13 cellular contexts compared by ENCODE assay signal in the genomic region with DNA sequence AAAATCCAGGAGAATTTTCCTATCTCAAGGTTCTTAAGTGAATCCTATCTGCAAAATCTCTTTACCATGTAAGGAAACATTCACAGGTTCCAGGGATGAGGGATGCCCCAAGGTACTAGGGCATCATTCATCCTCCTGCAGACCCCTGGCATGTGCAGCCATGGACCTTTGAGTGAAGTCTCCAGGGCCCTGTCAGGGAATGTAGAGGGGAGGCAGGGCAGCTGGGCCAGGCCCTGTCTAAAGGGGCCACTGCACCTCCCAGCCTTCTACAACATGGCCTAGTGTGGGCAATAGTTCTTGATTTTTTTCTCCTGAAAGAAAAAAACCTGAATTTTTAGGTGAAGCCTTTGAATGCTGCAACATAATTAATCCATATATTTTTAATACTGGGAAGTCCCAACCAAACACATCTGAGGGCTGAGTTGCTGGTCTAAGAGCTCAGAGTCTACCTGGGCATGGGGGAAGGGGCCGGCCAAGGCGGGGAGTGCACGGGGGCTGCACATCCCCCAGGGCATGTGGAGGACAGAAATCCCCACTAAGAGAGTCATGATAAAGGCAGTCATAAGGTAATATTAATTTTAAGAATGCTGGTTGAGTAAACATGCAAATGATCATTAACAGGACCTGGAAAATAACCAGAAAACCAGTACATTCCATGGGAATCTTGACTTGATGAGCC.
A peak's percentile ranks its signal among the peaks of the same experiment; 100 is the strongest.
DNase-seq lines count a peak whose midpoint lies in the region; ATAC-seq and TF ChIP-seq lines count a peak whose summit lies in the region.
"Had no signal": no experiment of that assay in that cellular context is flagged by ENCODE, and none has a peak within 500 bp of the region (broad histone marks: within the 10 kb centered on the region; RNA-seq: fewer than 3 reads in every experiment).

No MANE protein-coding gene starts in this region.

- H3K4me1 ChIP-seq in transverse colon = peaks cover 30 to 62% (median 44%) of the 10 kb centered on the region in 4 donors

- intact Hi-C loops in activated naive CD4-positive, alpha-beta T cell treated with anti-CD3 and anti-CD28 coated beads for 36 hours (cut with micrococcal nuclease) = no loop called here
- intact Hi-C loops in transverse colon (cut with DNase I; ENCODE audit: low total_unique reads) = no loop called here

- no peak for ATAC-seq in activated naive CD4-positive, alpha-beta T cell treated with anti-CD3 and anti-CD28 coated beads, Interleukin-2, amount 50 U/mL, for 72 hours
- ATAC-seq in HG03460 (IDR thresholded peaks at IDR 0.05; ENCODE audit: unreplicated experiment) (no peak), GM21390 (IDR thresholded peaks at IDR 0.05; ENCODE audit: unreplicated experiment) (no peak)

- no peaks in the 10 kb centered on the region for H3K27me3 ChIP-seq in transverse colon
- H3K27me3 ChIP-seq: vagina had no signal

- H3K4me3 ChIP-seq in transverse colon = no peak overlapping the region
- H3K4me3 ChIP-seq: vagina had no signal

- peaks cover 4% of the 10 kb centered on the region for H3K36me3 Mint-ChIP-seq in activated naive CD4-positive, alpha-beta T cell treated with anti-CD3 and anti-CD28 coated beads for 36 hours (ENCODE audit: low read depth)
- peaks cover 0 to 24% of the 10 kb centered on the region in 2 donors for H3K36me3 Mint-ChIP-seq in activated naive CD4-positive, alpha-beta T cell treated with anti-CD3 and anti-CD28 coated beads, Interleukin-2, amount 50 U/mL, for 72 hours
- H3K36me3 Mint-ChIP-seq in immature natural killer cell = no peaks in the 10 kb centered on the region

- no peak for TF ChIP-seq EP300 in transverse colon (IDR thresholded peaks at IDR 0.05; ENCODE audit: low read depth)

- in situ Hi-C loops in transverse colon (cut with MboI; ENCODE audit: low pct_ligation_motif_present in 1 of 4, low pct_unique_long_range_greater_than_20kb in 1 of 4, low sequenced_read_pairs in 3 of 4) = no loop called here

- H3K27me3 Mint-ChIP-seq in activated naive CD4-positive, alpha-beta T cell treated with anti-CD3 and anti-CD28 coated beads for 36 hours (ENCODE audit: low read depth) = no peaks in the 10 kb centered on the region
- peaks cover 3 to 5% (median 3%) of the 10 kb centered on the region in 3 donors for H3K27me3 Mint-ChIP-seq in immature natural killer cell (ENCODE audit: low read depth in 3 of 3)

- CTCF ChIA-PET in activated naive CD4-positive, alpha-beta T cell treated with anti-CD3 and anti-CD28 coated beads for 36 hours (lab: Charles Lee) = interaction anchor here (2.3 kb wide), 1 partner anchor 114 kb away, joined by 6 read pairs; no protein-coding TSS in a partner anchor

- TF ChIP-seq POLR2A in transverse colon (IDR thresholded peaks at IDR 0.05) = no peak

- H3K27ac ChIP-seq in transverse colon = peak overlapping the region in 3 of 4 donors; percentile 27 to 78 (median 70)
- H3K27ac ChIP-seq: vagina had no signal

- H3K27ac Mint-ChIP-seq in activated naive CD4-positive, alpha-beta T cell treated with anti-CD3 and anti-CD28 coated beads for 36 hours = peak overlapping the region; percentile 16
- H3K27ac Mint-ChIP-seq in activated naive CD4-positive, alpha-beta T cell treated with anti-CD3 and anti-CD28 coated beads, Interleukin-2, amount 50 U/mL, for 72 hours = peak overlapping the region; percentile 56 to 77
- H3K27ac Mint-ChIP-seq in immature natural killer cell = peak overlapping the region; percentile 46 to 90 (median 82)

- peaks cover 86% of the 10 kb centered on the region for H3K4me1 Mint-ChIP-seq in activated naive CD4-positive, alpha-beta T cell treated with anti-CD3 and anti-CD28 coated beads for 36 hours (ENCODE audit: low read depth)
- peaks cover 92 to 95% of the 10 kb centered on the region in 2 donors for H3K4me1 Mint-ChIP-seq in immature natural killer cell

- DNase-seq in activated naive CD4-positive, alpha-beta T cell treated with anti-CD3 and anti-CD28 coated beads for 36 hours = no peak
- DNase-seq in activated naive CD4-positive, alpha-beta T cell (lab: John Stamatoyannopoulos, UW) = no peak
- DNase-seq in activated naive CD4-positive, alpha-beta T cell treated with anti-CD3 and anti-CD28 coated beads, Interleukin-2, amount 50 U/mL, for 72 hours (ENCODE audit: low spot score in 2 of 2) = no peak
- DNase-seq in immature natural killer cell (no peak), transverse colon (no peak), COLO668 (lab: John Stamatoyannopoulos, UW; ENCODE audit: unreplicated experiment) (no peak)
- DNase-seq: DMS79, head of caudate nucleus, NCI-H1092, T-helper 9 cell had no signal

- H3K4me3 Mint-ChIP-seq in activated naive CD4-positive, alpha-beta T cell treated with anti-CD3 and anti-CD28 coated beads for 36 hours = no peak overlapping the region
- H3K4me3 Mint-ChIP-seq in immature natural killer cell = peak overlapping the region in 2 of 5 donors; percentile 30 to 57

- H3K9me3 Mint-ChIP-seq in activated naive CD4-positive, alpha-beta T cell treated with anti-CD3 and anti-CD28 coated beads for 36 hours = no peaks in the 10 kb centered on the region
- no peaks in the 10 kb centered on the region for H3K9me3 Mint-ChIP-seq in activated naive CD4-positive, alpha-beta T cell treated with anti-CD3 and anti-CD28 coated beads, Interleukin-2, amount 50 U/mL, for 72 hours
- no peaks in the 10 kb centered on the region for H3K9me3 Mint-ChIP-seq in immature natural killer cell

- TF ChIP-seq CTCF in transverse colon (IDR thresholded peaks at IDR 0.05) = no peak

- H3K36me3 ChIP-seq in transverse colon = no peaks in the 10 kb centered on the region
- H3K36me3 ChIP-seq: vagina had no signal

- no peaks in the 10 kb centered on the region for H3K9me3 ChIP-seq in transverse colon
- H3K9me3 ChIP-seq: vagina had no signal

- WGBS in transverse colon (ENCODE audit: low coverage in 1 of 2), 2 donors = 70 to 85% methylated on average over 2 to 3 of the region's 3 CpGs

Comparison
In these comparisons a context has a peak if more than half of its experiments do, and no peak if none do; other contexts are left out.
1. H3K27ac Mint-ChIP-seq: peak in every context shown above with its lines; median percentile 82 in immature natural killer cell; 66 in activated naive CD4-positive, alpha-beta T cell treated with anti-CD3 and anti-CD28 coated beads, Interleukin-2, amount 50 U/mL, for 72 hours; 16 in activated naive CD4-positive, alpha-beta T cell treated with anti-CD3 and anti-CD28 coated beads for 36 hours.